Comparison of ENCODE assay signal across 8 cellular contexts in the genomic region with DNA sequence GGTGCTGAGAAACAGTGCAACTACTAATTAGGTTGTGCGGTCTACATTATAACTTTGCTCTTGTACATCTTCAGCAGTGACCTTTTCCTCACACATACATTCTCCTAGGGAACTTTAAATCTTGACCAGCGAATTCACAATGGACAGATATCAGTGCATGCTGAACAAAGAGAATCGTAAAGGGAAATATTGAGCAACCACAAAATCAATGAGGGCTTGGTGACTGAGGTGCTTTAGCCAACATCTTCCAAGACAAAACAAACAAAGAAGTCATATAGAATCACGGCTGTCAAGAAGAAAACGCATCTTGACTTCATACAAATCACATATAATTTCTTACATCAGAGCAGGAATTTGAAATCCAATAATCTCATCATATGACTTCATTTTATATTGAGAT.
"Had no signal": no experiment of that assay in that cellular context is flagged by ENCODE, and none has a peak within 500 bp of the region (broad histone marks: within the 10 kb centered on the region; RNA-seq: fewer than 3 reads in every experiment).

No MANE protein-coding gene starts in this region.

- H3K4me2 ChIP-seq: GM23338 had no signal

- H3K4me3 Mint-ChIP-seq: GM23338, H9, IgD-negative memory B cell had no signal

- H3K27ac Mint-ChIP-seq: GM23338, H9, IgD-negative memory B cell had no signal

- H3K27me3 Mint-ChIP-seq: IgD-negative memory B cell had no signal

- H3K4me1 Mint-ChIP-seq: H9, IgD-negative memory B cell had no signal

- H3K4me3 ChIP-seq: GM23338 had no signal

- DNase-seq: H9, HCEC 1CT, KBM-7 had no signal

- FAIRE-seq: H1, H54, HTR-8/SVneo had no signal

- H3K9me3 Mint-ChIP-seq: GM23338, H9 had no signal

- ATAC-seq: GM23338 had no signal

- H2AFZ ChIP-seq: GM23338 had no signal
